In genomic region chr14:71693373-71693772, GRCh38 we compare ENCODE assay signal across 17 cellular contexts.
DNase-seq lines count a peak whose midpoint lies in the region; ATAC-seq, FAIRE-seq and TF ChIP-seq lines count a peak whose summit lies in the region.
"Had no signal": no experiment of that assay in that cellular context is flagged by ENCODE, and none has a peak within 500 bp of the region (broad histone marks: within the 10 kb centered on the region; RNA-seq: fewer than 3 reads in every experiment).

No MANE protein-coding gene starts in this region.

- POLR2A ChIA-PET in A673 (lab: Charles Lee; ENCODE audit: low non-redundant PET), result interaction anchor here (0.6 kb wide), 1 partner anchor 27 kb away, joined by 3 read pairs; no protein-coding TSS in a partner anchor

- intact Hi-C loops in A673 (cut with micrococcal nuclease; ENCODE audit: unreplicated experiment), result no loop called here

- CTCF ChIA-PET in A673 (lab: Charles Lee), result no interaction called here

- no TSS peak for BruUV-seq in A673 (replicated peaks; lab: Mats Ljungman, UMichigan)

- no peaks in the 10 kb centered on the region for H3K9me3 Mint-ChIP-seq in endothelial cell (ENCODE audit: unreplicated experiment)

- no peak for TF ChIP-seq CTCF in A673 (conservative IDR thresholded peaks at IDR 0.05; ENCODE audit: low read depth, low read length)
- TF ChIP-seq CTCF in foreskin fibroblast (IDR thresholded peaks at IDR 0.05; ENCODE audit: low read depth, low read length), result no peak
- no peak for TF ChIP-seq CTCF in endothelial cell (IDR thresholded peaks at IDR 0.05; ENCODE audit: unreplicated experiment)

- DNase-seq in A673 (ENCODE audit: low spot score) (peak; percentile 90), EL (peak; percentile 69), amniotic epithelial cell (ENCODE audit: low read depth) (peak; percentile 92), foreskin fibroblast (peak; percentile 82 to 91), NCI-H1417 (lab: John Stamatoyannopoulos, UW) (no peak), GM12892 (ENCODE audit: insufficient read length) (no peak), endothelial cell (ENCODE audit: low spot score) (no peak)
- DNase-seq: GOT3, mammary epithelial cell, NCI-H2029 treated with DMSO at 0.1 percent for 48 hours, SHP77 had no signal

- H3K4me3 ChIP-seq in A673 (ENCODE audit: low read depth, low read length, poor library complexity, severe bottlenecking), result no peak overlapping the region
- H3K4me3 ChIP-seq in foreskin fibroblast (ENCODE audit: low read depth in 1 of 2, low read length in 2 of 2), result no peak overlapping the region
- H3K4me3 ChIP-seq: BLaER1 treated with 17β-estradiol and CSF1 and Interleukin-3, amounts not matched to agents 10 nM and 100 nM had no signal

- no peaks in the 10 kb centered on the region for H3K27me3 ChIP-seq in A673 (replicated peaks; ENCODE audit: insufficient read depth, low read depth, low read length, poor library complexity)
- H3K27me3 ChIP-seq: BLaER1 treated with 17β-estradiol and CSF1 and Interleukin-3, amounts not matched to agents 10 nM and 100 nM had no signal

- no peaks in the 10 kb centered on the region for H3K27me3 Mint-ChIP-seq in endothelial cell (ENCODE audit: unreplicated experiment)

- H3K36me3 ChIP-seq in A673 (ENCODE audit: insufficient read depth, low read length, poor library complexity, severe bottlenecking), result no peaks in the 10 kb centered on the region

- no peaks in the 10 kb centered on the region for H3K4me1 Mint-ChIP-seq in endothelial cell (ENCODE audit: unreplicated experiment)

- H3K4me1 ChIP-seq in A673 (ENCODE audit: insufficient read depth, low read length, poor library complexity, severe bottlenecking), result peaks cover 44% of the 10 kb centered on the region
- H3K4me1 ChIP-seq: BLaER1 treated with 17β-estradiol and CSF1 and Interleukin-3, amounts not matched to agents 10 nM and 100 nM; parathyroid adenoma had no signal

- no peak overlapping the region for H3K27ac Mint-ChIP-seq in endothelial cell (ENCODE audit: unreplicated experiment)

- no peak overlapping the region for H3K4me3 Mint-ChIP-seq in endothelial cell (ENCODE audit: unreplicated experiment)

- peak overlapping the region; percentile 72 for H3K27ac ChIP-seq in A673 (ENCODE audit: low read depth, low read length, poor library complexity, severe bottlenecking)
- H3K27ac ChIP-seq: BLaER1 treated with 17β-estradiol and CSF1 and Interleukin-3, amounts not matched to agents 10 nM and 100 nM; HL-60; parathyroid adenoma had no signal

- no peaks in the 10 kb centered on the region for H3K9me3 ChIP-seq in A673 (ENCODE audit: low read depth, low read length, poor library complexity, severe bottlenecking)
- H3K9me3 ChIP-seq: BLaER1 treated with 17β-estradiol and CSF1 and Interleukin-3, amounts not matched to agents 10 nM and 100 nM had no signal

- no peak for ATAC-seq in HG02798 (IDR thresholded peaks at IDR 0.05; ENCODE audit: poor library complexity, unreplicated experiment)
- ATAC-seq: esophagus mucosa had no signal

- no peak for TF ChIP-seq POLR2A in GM12892 (IDR thresholded peaks at IDR 0.05; ENCODE audit: low read depth, low read length)

- FAIRE-seq in GM12892 (lab: Jason Lieb, UNC), result no peak
- FAIRE-seq: GM18507 had no signal

- H3K36me3 Mint-ChIP-seq in endothelial cell (ENCODE audit: low read depth, unreplicated experiment), result peaks cover 13% of the 10 kb centered on the region

Comparison
In these comparisons a context has a peak if more than half of its experiments do, and no peak if none do; other contexts are left out.
1. DNase-seq: peak in A673 (single experiment), EL (single experiment), amniotic epithelial cell (single experiment) and foreskin fibroblast (2 of 2); none in NCI-H1417 (0 of 3), GM12892 (single experiment) and endothelial cell (single experiment).